Comparison of ENCODE assay signal across 8 cellular contexts in the genomic region with DNA sequence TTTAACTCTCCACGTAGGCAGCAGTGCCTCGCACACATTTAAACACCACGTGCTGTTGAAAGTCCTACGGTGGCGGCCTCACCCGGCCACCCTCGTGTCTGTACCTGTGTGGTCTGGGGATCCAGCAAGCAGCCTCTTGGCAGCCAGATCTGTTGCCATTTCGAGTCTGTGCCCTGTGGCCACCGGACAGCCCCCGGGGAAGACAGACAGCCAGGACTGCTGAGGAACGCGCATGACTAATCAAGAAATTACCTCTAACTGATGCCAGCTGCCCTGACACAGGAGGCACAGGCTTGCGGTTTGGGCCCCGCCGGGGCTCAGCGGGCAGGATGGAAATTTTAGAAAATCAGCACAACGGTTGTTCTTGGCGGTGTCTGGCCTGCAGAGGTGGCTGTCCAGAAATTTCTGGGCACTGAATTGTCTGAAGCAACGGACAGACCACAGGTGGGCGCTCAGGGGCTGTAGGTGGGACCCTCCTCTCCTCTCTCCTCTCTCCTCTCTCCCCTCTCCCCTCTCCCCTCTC. TPM values are rescaled to one million over a fixed set of nuclear protein-coding genes. Genes with fewer than 3 reads are reported as not detected.
A peak's percentile ranks its signal among the peaks of the same experiment; 100 is the strongest.
DNase-seq lines count a peak whose midpoint lies in the region; ATAC-seq, FAIRE-seq and TF ChIP-seq lines count a peak whose summit lies in the region.

No MANE protein-coding gene starts in this region.

- no peak overlapping the region for H3K27ac Mint-ChIP-seq in T-helper 17 cell

- no peak overlapping the region for H3K4me3 ChIP-seq in neutrophil (ENCODE audit: low read depth in 1 of 2, low read length in 1 of 2)

- H3K27ac ChIP-seq in neutrophil = peak overlapping the region; percentile 86

- peak overlapping the region; percentile 74 for H3K4me3 Mint-ChIP-seq in T-helper 17 cell

- H3K9me3 ChIP-seq in T-helper 17 cell (ENCODE audit: control insufficient read depth, low read length, poor library complexity, severe bottlenecking) = no peaks in the 10 kb centered on the region
- H3K9me3 ChIP-seq in neutrophil = no peaks in the 10 kb centered on the region

- no peaks in the 10 kb centered on the region for H3K27me3 ChIP-seq in neutrophil

- FAIRE-seq in GM19239 (lab: Jason Lieb, UNC) = peak; percentile 89

- peaks cover 26 to 33% of the 10 kb centered on the region in 2 experiments for H3K4me1 ChIP-seq in neutrophil (ENCODE audit: control insufficient read depth in 1 of 2, insufficient read depth in 1 of 2, low read depth in 1 of 2, low read length in 1 of 2)

- TF ChIP-seq CTCF in neutrophil (IDR thresholded peaks at IDR 0.05) = no peak

- peak; percentile 75 for DNase-seq in AG20443 (ENCODE audit: low spot score)
- DNase-seq in GM19239 (ENCODE audit: insufficient read length, low spot score) = peak; percentile 58
- peak; percentile 56 to 75 (median 62) for DNase-seq in T-helper 17 cell
- DNase-seq in activated naive CD8-positive, alpha-beta T cell treated with anti-CD3 and anti-CD28 coated beads, Interleukin-2, amount 50 U/mL, for 16 hours (ENCODE audit: low read depth, low spot score) = peak; percentile 39
- DNase-seq in SHP77 (lab: John Stamatoyannopoulos, UW) = no peak
- no peak for DNase-seq in AG08396 (ENCODE audit: low spot score)

- peaks cover 67% of the 10 kb centered on the region for H3K4me1 Mint-ChIP-seq in T-helper 17 cell

- no peaks in the 10 kb centered on the region for H3K27me3 Mint-ChIP-seq in T-helper 17 cell

- H3K36me3 Mint-ChIP-seq in T-helper 17 cell (ENCODE audit: low read depth) = peaks cover 14% of the 10 kb centered on the region

- ATAC-seq in HG03442 (IDR thresholded peaks at IDR 0.05; ENCODE audit: unreplicated experiment) (peak; percentile 48), T-helper 17 cell (peak; percentile 62)

- peaks cover 30% of the 10 kb centered on the region for H3K36me3 ChIP-seq in neutrophil

RNA-seq across cellular contexts. Expression of a gene that starts 15.6 kb away (rescaled TPM):
- total RNA-seq in T-helper 17 cell = 10 to 100 TPM; 33.8 to 34.6 TPM

Comparison
In these comparisons a context has a peak if more than half of its experiments do, and no peak if none do; other contexts are left out.
1. DNase-seq: peak in AG20443 (single experiment), GM19239 (single experiment), T-helper 17 cell (3 of 3) and activated naive CD8-positive, alpha-beta T cell treated with anti-CD3 and anti-CD28 coated beads, Interleukin-2, amount 50 U/mL, for 16 hours (single experiment); none in SHP77 (0 of 2) and AG08396 (single experiment).